In genomic region chr5:176810084-176810597, GRCh38 we compare ENCODE assay signal across 8 cellular contexts. TPM values are rescaled to one million over a fixed set of nuclear protein-coding genes. Genes with fewer than 3 reads are reported as not detected.
DNase-seq lines count a peak whose midpoint lies in the region; ATAC-seq lines count a peak whose summit lies in the region.

TSS of gene UNC5A (plus strand) at chr5:176810559. CDS start at chr5:176810751, 192 bp downstream.

- H3K4me2 ChIP-seq in skeletal muscle satellite cell (ENCODE audit: low read length), result peak within 1 kb of the TSS; percentile 73

- H3K27me3 ChIP-seq in skeletal muscle satellite cell (ENCODE audit: control insufficient read depth, insufficient read depth, low read length), result peaks cover 66% of the 10 kb centered on the region

- ATAC-seq in GM21515 (IDR thresholded peaks at IDR 0.05; ENCODE audit: unreplicated experiment) (no peak), HG03342 (IDR thresholded peaks at IDR 0.05; ENCODE audit: unreplicated experiment) (no peak)

- H3K9me3 ChIP-seq in skeletal muscle satellite cell (replicated peaks; ENCODE audit: low read length), result no peaks in the 10 kb centered on the region

- peak within 1 kb of the TSS; percentile 50 for H3K4me3 ChIP-seq in skeletal muscle satellite cell (ENCODE audit: low read length)

- H3K4me1 ChIP-seq in skeletal muscle satellite cell (ENCODE audit: control insufficient read depth, insufficient read depth, low read length), result peaks cover 6% of the 10 kb centered on the region

- H3K9ac ChIP-seq in skeletal muscle satellite cell (ENCODE audit: low read depth, low read length), result no peak within 1 kb of the TSS

- peak; percentile 74 to 91 for DNase-seq in NCI-H524 (lab: John Stamatoyannopoulos, UW)
- no peak for DNase-seq in NCI-H524 treated with DMSO at 0.1 percent for 48 hours (lab: John Stamatoyannopoulos, UW)
- DNase-seq in NOMO-1 treated with DMSO at 0.1 percent for 48 hours (lab: John Stamatoyannopoulos, UW; ENCODE audit: unreplicated experiment), result peak; percentile 26
- DNase-seq in activated effector memory CD4-positive, alpha-beta T cell treated with Interleukin-2 at 50 U/mL for 16 hours, result peak; percentile 33
- peak; percentile 63 for DNase-seq in glomerular visceral epithelial cell (ENCODE audit: extremely low spot score)

- H3K36me3 ChIP-seq in skeletal muscle satellite cell (ENCODE audit: insufficient read depth, low read length), result no peaks in the 10 kb centered on the region

RNA-seq across cellular contexts. Expression of gene UNC5A, which starts in this region (rescaled TPM):
- total RNA-seq in skeletal muscle satellite cell (2012; rRNA removed), result under 0.01 TPM in 2 replicates
